Comparison of ENCODE assay signal across 26 cellular contexts in genomic region chr5:80225954-80226353, GRCh38. TPM values are rescaled to one million over a fixed set of nuclear protein-coding genes. Genes with fewer than 3 reads are reported as not detected.
DNase-seq lines count a peak whose midpoint lies in the region; ATAC-seq and TF ChIP-seq lines count a peak whose summit lies in the region.
"Had no signal": no experiment of that assay in that cellular context is flagged by ENCODE, and none has a peak within 500 bp of the region (broad histone marks: within the 10 kb centered on the region; RNA-seq: fewer than 3 reads in every experiment).

No MANE protein-coding gene starts in this region.

- H3K79me2 ChIP-seq in OCI-LY1 (ENCODE audit: insufficient read depth, low read length) = peaks cover 90% of the 10 kb centered on the region

- H3K4me3 ChIP-seq in OCI-LY1 (ENCODE audit: low read depth, low read length, poor library complexity, severe bottlenecking) = no peak overlapping the region
- H3K4me3 ChIP-seq: adrenal gland, GM23248 had no signal

- H3K27ac Mint-ChIP-seq in activated T-cell treated with anti-CD3 and anti-CD28 coated beads, Interleukin-2, amount 50 U/mL, for 72 hours = peak overlapping the region; percentile 87
- H3K27ac Mint-ChIP-seq in activated naive CD8-positive, alpha-beta T cell = peak overlapping the region; percentile 85
- peak overlapping the region; percentile 84 for H3K27ac Mint-ChIP-seq in stimulated activated naive CD8-positive, alpha-beta T cell treated with anti-CD3 and anti-CD28 coated beads, Interleukin-15, Interleukin-2, amounts not matched to agents 100 ng/mL and 50 ng/mL, for 24 hours
- H3K27ac Mint-ChIP-seq: activated B cell treated with CpG ODN at 0.5 μM for 24 hours; activated T-helper 1 cell treated with anti-CD3 and anti-CD28 coated beads, Interleukin-12 subunit alpha, Interleukin-12 subunit beta, Interleukin-2, Interleukin-4 antibody, amounts not matched to agents 30 ng/mL and 10 ng/mL and 1 ng/mL, durations not matched to agents 14 hours and 24 hours and 36 hours; memory B cell had no signal

- H3K4me1 ChIP-seq in OCI-LY1 (ENCODE audit: insufficient read depth, low read length, severe bottlenecking) = peaks cover 77% of the 10 kb centered on the region

- no peak overlapping the region; the same call in 1 of the 2 replicates for H3K9ac ChIP-seq in OCI-LY1 (ENCODE audit: low read length)
- H3K9ac ChIP-seq: GM23248, KMS-11 had no signal

- no peaks in the 10 kb centered on the region for H3K27me3 Mint-ChIP-seq in activated T-cell treated with anti-CD3 and anti-CD28 coated beads, Interleukin-2, amount 50 U/mL, for 72 hours (ENCODE audit: low read depth)
- H3K27me3 Mint-ChIP-seq in activated naive CD8-positive, alpha-beta T cell = no peaks in the 10 kb centered on the region
- H3K27me3 Mint-ChIP-seq in stimulated activated naive CD8-positive, alpha-beta T cell treated with anti-CD3 and anti-CD28 coated beads, Interleukin-15, Interleukin-2, amounts not matched to agents 100 ng/mL and 50 ng/mL, for 24 hours = no peaks in the 10 kb centered on the region
- H3K27me3 Mint-ChIP-seq: activated B cell treated with CpG ODN at 0.5 μM for 24 hours, brain, memory B cell had no signal

- H3K27ac ChIP-seq in OCI-LY1 (ENCODE audit: low read depth, low read length, poor library complexity, severe bottlenecking) = peak overlapping the region; percentile 61
- H3K27ac ChIP-seq: adrenal gland, GM23248, KMS-11 had no signal

- no peak overlapping the region for H2AFZ ChIP-seq in OCI-LY1 (ENCODE audit: low read length)
- H2AFZ ChIP-seq: GM23248 had no signal

- no peaks in the 10 kb centered on the region for H4K20me1 ChIP-seq in OCI-LY1 (ENCODE audit: insufficient read depth, low read length)

- peaks cover 0 to 6% of the 10 kb centered on the region in 2 donors for H3K36me3 Mint-ChIP-seq in activated T-cell treated with anti-CD3 and anti-CD28 coated beads, Interleukin-2, amount 50 U/mL, for 72 hours (ENCODE audit: insufficient read depth in 2 of 2)
- H3K36me3 Mint-ChIP-seq in activated naive CD8-positive, alpha-beta T cell = peaks cover 8% of the 10 kb centered on the region
- peaks cover 5% of the 10 kb centered on the region for H3K36me3 Mint-ChIP-seq in stimulated activated naive CD8-positive, alpha-beta T cell treated with anti-CD3 and anti-CD28 coated beads, Interleukin-15, Interleukin-2, amounts not matched to agents 100 ng/mL and 50 ng/mL, for 24 hours (ENCODE audit: low read depth)

- no peaks in the 10 kb centered on the region for H3K27me3 ChIP-seq in OCI-LY1 (ENCODE audit: insufficient read depth, low read length)
- H3K27me3 ChIP-seq: adrenal gland, right lobe of liver had no signal

- no peaks in the 10 kb centered on the region for H3K9me3 Mint-ChIP-seq in activated T-cell treated with anti-CD3 and anti-CD28 coated beads, Interleukin-2, amount 50 U/mL, for 72 hours
- no peaks in the 10 kb centered on the region for H3K9me3 Mint-ChIP-seq in activated naive CD8-positive, alpha-beta T cell (ENCODE audit: low read depth)
- H3K9me3 Mint-ChIP-seq in stimulated activated naive CD8-positive, alpha-beta T cell treated with anti-CD3 and anti-CD28 coated beads, Interleukin-15, Interleukin-2, amounts not matched to agents 100 ng/mL and 50 ng/mL, for 24 hours = no peaks in the 10 kb centered on the region
- H3K9me3 Mint-ChIP-seq: activated B cell treated with CpG ODN at 0.5 μM for 24 hours; activated T-helper 1 cell treated with anti-CD3 and anti-CD28 coated beads, Interleukin-12 subunit alpha, Interleukin-12 subunit beta, Interleukin-2, Interleukin-4 antibody, amounts not matched to agents 30 ng/mL and 10 ng/mL and 1 ng/mL, durations not matched to agents 14 hours and 24 hours and 36 hours; brain; memory B cell had no signal

- DNase-seq in activated T-cell treated with anti-CD3 and anti-CD28 coated beads, Interleukin-2, amount 50 U/mL, for 72 hours = no peak
- DNase-seq in activated T-cell treated with anti-CD3 and anti-CD28 coated beads, Interleukin-2, amount 50 U/mL, for 48 hours = no peak
- DNase-seq in D341Med (ENCODE audit: low spot score) = no peak
- DNase-seq in stimulated activated CD4-positive, alpha-beta T cell treated with anti-CD3 and anti-CD28 coated beads, Interleukin-15, amount 100 ng/mL, for 24 hours = no peak
- DNase-seq: activated B cell treated with CpG ODN at 0.5 μM for 24 hours; adrenal gland; C1 segment of cervical spinal cord; GM23248; MM.1S; NCI-H1417; NCI-H2081; NCI-H446; NCI-H82; right lobe of liver; stimulated activated CD4-positive, alpha-beta T cell treated with anti-CD3 and anti-CD28 coated beads, Interleukin-4, amount 100 ng/mL, for 1 hour; T1000 had no signal

- no peak for TF ChIP-seq CTCF in OCI-LY1 (IDR thresholded peaks at IDR 0.05; ENCODE audit: low read length)

- no peaks in the 10 kb centered on the region for H3K9me2 ChIP-seq in OCI-LY1 (ENCODE audit: low read depth, low read length)

- H3K4me1 Mint-ChIP-seq in activated T-cell treated with anti-CD3 and anti-CD28 coated beads, Interleukin-2, amount 50 U/mL, for 72 hours (ENCODE audit: low read depth) = peaks cover 67% of the 10 kb centered on the region
- peaks cover 72% of the 10 kb centered on the region for H3K4me1 Mint-ChIP-seq in activated naive CD8-positive, alpha-beta T cell (ENCODE audit: low read depth)
- H3K4me1 Mint-ChIP-seq in stimulated activated naive CD8-positive, alpha-beta T cell treated with anti-CD3 and anti-CD28 coated beads, Interleukin-15, Interleukin-2, amounts not matched to agents 100 ng/mL and 50 ng/mL, for 24 hours (ENCODE audit: low read depth) = peaks cover 60% of the 10 kb centered on the region

- H3K9me3 ChIP-seq in OCI-LY1 (ENCODE audit: low read length) = no peaks in the 10 kb centered on the region
- H3K9me3 ChIP-seq: adrenal gland, right lobe of liver had no signal

- peak overlapping the region; percentile 70 to 76 for H3K4me3 Mint-ChIP-seq in activated T-cell treated with anti-CD3 and anti-CD28 coated beads, Interleukin-2, amount 50 U/mL, for 72 hours
- peak overlapping the region; percentile 76 for H3K4me3 Mint-ChIP-seq in activated naive CD8-positive, alpha-beta T cell
- H3K4me3 Mint-ChIP-seq in stimulated activated naive CD8-positive, alpha-beta T cell treated with anti-CD3 and anti-CD28 coated beads, Interleukin-15, Interleukin-2, amounts not matched to agents 100 ng/mL and 50 ng/mL, for 24 hours = peak overlapping the region; percentile 73
- H3K4me3 Mint-ChIP-seq: activated B cell treated with CpG ODN at 0.5 μM for 24 hours; activated T-helper 1 cell treated with anti-CD3 and anti-CD28 coated beads, Interleukin-12 subunit alpha, Interleukin-12 subunit beta, Interleukin-2, Interleukin-4 antibody, amounts not matched to agents 30 ng/mL and 10 ng/mL and 1 ng/mL, durations not matched to agents 14 hours and 24 hours and 36 hours; brain; memory B cell had no signal

- H3K4me2 ChIP-seq in OCI-LY1 (ENCODE audit: low read length) = peak overlapping the region; percentile 5; the same call in 1 of the 2 replicates
- H3K4me2 ChIP-seq: KMS-11 had no signal

- ATAC-seq in activated T-cell treated with anti-CD3 and anti-CD28 coated beads, Interleukin-2, amount 50 U/mL, for 72 hours (replicated peaks in 1 of 2) = peak in 1 of 2 donors; percentile 37
- ATAC-seq in HG03097 (IDR thresholded peaks at IDR 0.05; ENCODE audit: low FRiP score, unreplicated experiment) = no peak
- ATAC-seq: left lobe of liver, right lobe of liver, SK-N-SH treated with all-trans-retinoic acid at 6 μM for 48 hours had no signal

- peaks cover 17% of the 10 kb centered on the region for H3K36me3 ChIP-seq in OCI-LY1 (ENCODE audit: insufficient read depth, low read length)
- H3K36me3 ChIP-seq: adrenal gland, right lobe of liver had no signal

- H3F3A ChIP-seq in OCI-LY1 (ENCODE audit: insufficient read depth, low read length) = no peaks in the 10 kb centered on the region

RNA-seq across cellular contexts. Expression of gene SERINC5, which starts 29.9 kb away (rescaled TPM):
- total RNA-seq in activated T-cell treated with anti-CD3 and anti-CD28 coated beads, Interleukin-2, amount 50 U/mL, for 72 hours = 10 to 100 TPM; 41.1 to 48.3 TPM
